11 cellular contexts compared by ENCODE assay signal in the genomic region with DNA sequence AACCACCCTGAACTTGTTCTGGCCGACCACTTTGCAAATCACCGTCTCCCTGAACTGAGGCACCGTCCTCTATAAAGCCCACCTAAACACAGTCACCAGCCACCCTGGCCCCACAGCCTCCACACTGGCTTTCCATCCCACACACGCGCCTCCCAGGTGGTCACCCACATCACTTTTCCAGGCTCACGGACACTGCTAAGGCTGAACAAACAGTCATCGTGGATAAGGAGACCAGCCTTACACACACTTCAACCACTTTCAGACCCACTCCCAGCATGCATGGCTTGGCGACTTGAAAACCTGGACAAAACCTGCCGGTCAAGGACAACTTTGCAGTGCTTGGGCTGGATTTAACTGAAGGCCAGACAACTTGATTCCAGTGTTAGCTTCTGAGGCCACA. TPM values are rescaled to one million over a fixed set of nuclear protein-coding genes. Genes with fewer than 3 reads are reported as not detected.
DNase-seq lines count a peak whose midpoint lies in the region; ATAC-seq, FAIRE-seq and TF ChIP-seq lines count a peak whose summit lies in the region.
"Had no signal": no experiment of that assay in that cellular context is flagged by ENCODE, and none has a peak within 500 bp of the region (broad histone marks: within the 10 kb centered on the region; RNA-seq: fewer than 3 reads in every experiment).

No MANE protein-coding gene starts in this region.

- H3K27me3 Mint-ChIP-seq in activated CD8-positive, alpha-beta T cell treated with anti-CD3 and anti-CD28 coated beads, Interleukin-2, amount 10 ng/mL, durations not matched to agents 7 days and 5 days (ENCODE audit: low read depth): no peaks in the 10 kb centered on the region
- no peaks in the 10 kb centered on the region for H3K27me3 Mint-ChIP-seq in memory B cell

- BruUV-seq in HepG2 (replicated peaks; lab: Mats Ljungman, UMichigan): no TSS peak

- H3K9me3 Mint-ChIP-seq in activated CD8-positive, alpha-beta T cell treated with anti-CD3 and anti-CD28 coated beads, Interleukin-2, amount 10 ng/mL, durations not matched to agents 7 days and 5 days (ENCODE audit: insufficient read depth): no peaks in the 10 kb centered on the region
- H3K9me3 Mint-ChIP-seq in memory B cell: no peaks in the 10 kb centered on the region

- H3K79me2 ChIP-seq in HepG2 (ENCODE audit: insufficient read depth, low read length): peaks cover 94% of the 10 kb centered on the region

- H3K27me3 ChIP-seq in HepG2 (ENCODE audit: control insufficient read depth in 1 of 2, insufficient read depth in 2 of 2, low read length in 2 of 2) (no peaks in the 10 kb centered on the region), right lobe of liver (no peaks in the 10 kb centered on the region)

- TF ChIP-seq RAD21 in HepG2 (CRISPR knock-in tag; IDR thresholded peaks at IDR 0.05): no peak

- ATAC-seq in HepG2 (no peak), right lobe of liver (no peak), memory B cell (ENCODE audit: low read depth) (no peak), GM21381 (IDR thresholded peaks at IDR 0.05; ENCODE audit: unreplicated experiment) (no peak), GM21717 (IDR thresholded peaks at IDR 0.05; ENCODE audit: unreplicated experiment) (no peak), HG03175 (IDR thresholded peaks at IDR 0.05; ENCODE audit: unreplicated experiment) (no peak)
- ATAC-seq in activated CD8-positive, alpha-beta T cell treated with anti-CD3 and anti-CD28 coated beads, Interleukin-2, amount 10 ng/mL, durations not matched to agents 7 days and 5 days: no peak

- no peak overlapping the region for H2AFZ ChIP-seq in HepG2 (ENCODE audit: low read length)

- H3K9ac ChIP-seq in HepG2 (ENCODE audit: insufficient read depth, low read depth, low read length): no peak overlapping the region

- POLR2A ChIA-PET in HepG2 (lab: Yijun Ruan, JAX): interaction anchor here (1.0 to 1.7 kb wide), 2 partner anchors 12 to 174 kb away, joined by 3 to 4 read pairs; no protein-coding TSS in a partner anchor
- POLR2A ChIA-PET in activated CD8-positive, alpha-beta T cell treated with anti-CD3 and anti-CD28 coated beads, Interleukin-2, amount 10 ng/mL, durations not matched to agents 7 days and 5 days (lab: Charles Lee): interaction anchor here (0.8 to 4.6 kb wide), 7 partner anchors 8 to 153 kb away, joined by 3 to 40 read pairs (median 3); a partner anchor contains a TSS

- DNase-seq in HepG2 (ENCODE audit: low spot score) (no peak), right lobe of liver (no peak), memory B cell (ENCODE audit: low spot score in 2 of 2) (no peak), HUDEP-2 (lab: John Stamatoyannopoulos, UW; ENCODE audit: unreplicated experiment in 76 of 76) (no peak)
- no peak for DNase-seq in activated CD8-positive, alpha-beta T cell treated with anti-CD3 and anti-CD28 coated beads, Interleukin-2, amount 10 ng/mL, durations not matched to agents 7 days and 5 days
- DNase-seq: COR-L47, NCI-H187 treated with DMSO at 0.1 percent for 48 hours had no signal

- H3K27ac Mint-ChIP-seq in activated CD8-positive, alpha-beta T cell treated with anti-CD3 and anti-CD28 coated beads, Interleukin-2, amount 10 ng/mL, durations not matched to agents 7 days and 5 days: peak overlapping the region; percentile 88
- no peak overlapping the region for H3K27ac Mint-ChIP-seq in memory B cell

- 89% methylated on average over 9 of the region's 9 CpGs for WGBS in HepG2 (ENCODE audit: low lambda C conversion rate)
- WGBS in right lobe of liver (ENCODE audit: insufficient coverage, low coverage, low lambda C conversion rate, missing lambda C conversion rate): 88% methylated on average over 9 of the region's 9 CpGs

- TF ChIP-seq EP300 in HepG2 (IDR thresholded peaks at IDR 0.05; ENCODE audit: low read depth in 2 of 2, low read length in 2 of 2): no peak
- TF ChIP-seq EP300 in HepG2 (CRISPR knock-in tag; IDR thresholded peaks at IDR 0.05; ENCODE audit: borderline replicate concordance): no peak

- TF ChIP-seq POLR2A in HepG2 (IDR thresholded peaks at IDR 0.05; ENCODE audit: insufficient read depth in 1 of 2, low read depth in 2 of 2, low read length in 2 of 2): no peak
- TF ChIP-seq POLR2A in right lobe of liver (IDR thresholded peaks at IDR 0.05): no peak

- H4K20me1 ChIP-seq in HepG2 (ENCODE audit: insufficient read depth, low read length): peaks cover 27% of the 10 kb centered on the region

- peak overlapping the region; percentile 36 for H3K27ac ChIP-seq in HepG2 (ENCODE audit: extremely low read length, insufficient read depth, low read length)
- no peak overlapping the region for H3K27ac ChIP-seq in right lobe of liver

- no peak overlapping the region for H3K4me2 ChIP-seq in HepG2 (ENCODE audit: low read depth, low read length)

- CTCF ChIA-PET in HepG2 (lab: Yijun Ruan, JAX; ENCODE audit: low intra/inter-chr PET ratio, low total read pairs): no interaction called here
- CTCF ChIA-PET in activated CD8-positive, alpha-beta T cell treated with anti-CD3 and anti-CD28 coated beads, Interleukin-2, amount 10 ng/mL, durations not matched to agents 7 days and 5 days (lab: Charles Lee): interaction anchor here (0.7 to 10.6 kb wide), 26 partner anchors 12 to 397 kb away, joined by 3 to 123 read pairs (median 4); a partner anchor contains a TSS

- H3K36me3 ChIP-seq in HepG2 (replicated peaks in 1 of 2; ENCODE audit: control insufficient read depth in 1 of 2, insufficient read depth in 2 of 2, low read length in 2 of 2) (peaks cover 0 to 7% of the 10 kb centered on the region in 2 experiments; a peak in 2 of 5 replicates), right lobe of liver (no peaks in the 10 kb centered on the region)

- peak overlapping the region; percentile 65 for H3K4me3 Mint-ChIP-seq in activated CD8-positive, alpha-beta T cell treated with anti-CD3 and anti-CD28 coated beads, Interleukin-2, amount 10 ng/mL, durations not matched to agents 7 days and 5 days
- peak overlapping the region; percentile 33 for H3K4me3 Mint-ChIP-seq in memory B cell

- in situ Hi-C loops in HepG2 (cut with HindIII; ENCODE audit: extremely low pct_ligation_motif_present, low pct_unique_long_range_greater_than_20kb): no loop called here

- H3K4me1 Mint-ChIP-seq in activated CD8-positive, alpha-beta T cell treated with anti-CD3 and anti-CD28 coated beads, Interleukin-2, amount 10 ng/mL, durations not matched to agents 7 days and 5 days (ENCODE audit: low read depth): peaks cover 96% of the 10 kb centered on the region
- H3K4me1 Mint-ChIP-seq in memory B cell: peaks cover 61% of the 10 kb centered on the region

- intact Hi-C loops in HepG2 (cut with micrococcal nuclease; ENCODE audit: unreplicated experiment) (no loop called here), right lobe of liver (cut with DNase I) (no loop called here)

- H3K9me3 ChIP-seq in HepG2 (ENCODE audit: low read length) (no peaks in the 10 kb centered on the region), right lobe of liver (no peaks in the 10 kb centered on the region)

- no peak for TF ChIP-seq CTCF in HepG2 (CRISPR knock-in tag; IDR thresholded peaks at IDR 0.05)
- no peak for TF ChIP-seq CTCF in right lobe of liver (IDR thresholded peaks at IDR 0.05)

- H3K4me1 ChIP-seq in HepG2 (ENCODE audit: insufficient read depth, low read length) (peaks cover 88% of the 10 kb centered on the region), right lobe of liver (peaks cover 0 to 5% (median 1%) of the 10 kb centered on the region in 4 donors)

- H3K4me3 ChIP-seq in HepG2 (replicated peaks in 1 of 3; ENCODE audit: insufficient read depth in 1 of 3, low read depth in 2 of 3, low read length in 3 of 3): no peak overlapping the region
- H3K4me3 ChIP-seq in right lobe of liver: no peak overlapping the region

- FAIRE-seq in HepG2 (lab: Jason Lieb, UNC): no peak
- FAIRE-seq: TTC549 had no signal

- peaks cover 74% of the 10 kb centered on the region for H3K36me3 Mint-ChIP-seq in activated CD8-positive, alpha-beta T cell treated with anti-CD3 and anti-CD28 coated beads, Interleukin-2, amount 10 ng/mL, durations not matched to agents 7 days and 5 days (ENCODE audit: low read depth)
- no peaks in the 10 kb centered on the region for H3K36me3 Mint-ChIP-seq in memory B cell

RNA-seq across cellular contexts. Expression of a gene that starts 8.4 kb away (rescaled TPM):
- total RNA-seq in HepG2 (2016; rRNA removed; fragmentation: Illumina TruSeq; extraction: Trizol) (12.8 and 13.7 TPM in 2 replicates), right lobe of liver (10 to 100 TPM in 2 of 6 experiments, 1 to 10 TPM in 4; 4.9 to 12.6 (median 7.2) TPM)
- total RNA-seq in HepG2 (2016; cell fraction: cytosol; rRNA removed; fragmentation: Illumina TruSeq; extraction: Trizol; ENCODE audit: low read depth): 4.3 and 5.4 TPM in 2 replicates
- total RNA-seq in HepG2 (2016; cell fraction: insoluble cytoplasmic fraction; rRNA removed; fragmentation: Illumina TruSeq; extraction: Trizol): 12.1 and 12.6 TPM in 2 replicates
- 7.0 and 7.9 TPM in 2 replicates for total RNA-seq in HepG2 (2016; cell fraction: membrane; rRNA removed; fragmentation: Illumina TruSeq; extraction: Trizol)
- total RNA-seq in HepG2 (2016; cell fraction: nucleus; rRNA removed; fragmentation: Illumina TruSeq; extraction: Trizol): 10.5 and 11.5 TPM in 2 replicates
- polyA plus RNA-seq in HepG2 (2011; rRNA removed): 11.2 and 13.3 TPM in 2 replicates
- 10.0 and 13.2 TPM in 2 replicates for polyA plus RNA-seq in HepG2 (2011; cell fraction: cytosol; rRNA removed)
- polyA plus RNA-seq in HepG2 (2011; cell fraction: nucleus; rRNA removed): 4.9 and 5.5 TPM in 2 replicates
- 11.0 and 11.8 TPM in 2 replicates for polyA plus RNA-seq in HepG2 (2012)
- 0.72 and 0.77 TPM in 2 replicates for polyA plus RNA-seq in HepG2 (2016; cell fraction: cytosol; fragmentation: Illumina TruSeq; extraction: Trizol; ENCODE audit: low read depth)
- polyA plus RNA-seq in HepG2 (2016; cell fraction: insoluble cytoplasmic fraction; fragmentation: Illumina TruSeq; extraction: Trizol; ENCODE audit: low read depth): 13.1 and 14.5 TPM in 2 replicates
- polyA plus RNA-seq in HepG2 (2016; cell fraction: membrane; fragmentation: Illumina TruSeq; extraction: Trizol; ENCODE audit: low read depth): 4.8 TPM in 2 replicates
- polyA plus RNA-seq in HepG2 (2016; cell fraction: nucleus; fragmentation: Illumina TruSeq; extraction: Trizol; ENCODE audit: insufficient read depth, low read depth): 14.6 and 15.9 TPM in 2 replicates
- 12.6 and 31.1 TPM in 2 replicates for polyA minus RNA-seq in HepG2 (2011; rRNA and poly(A)+ RNA removed; ENCODE audit: low replicate concordance)
- polyA minus RNA-seq in HepG2 (2011; cell fraction: cytosol; rRNA and poly(A)+ RNA removed): 16.8 and 17.1 TPM in 2 replicates
- 15.8 and 18.3 TPM in 2 replicates for polyA minus RNA-seq in HepG2 (2011; cell fraction: nucleus; rRNA and poly(A)+ RNA removed)
- total RNA-seq in activated CD8-positive, alpha-beta T cell treated with anti-CD3 and anti-CD28 coated beads, Interleukin-2, amount 10 ng/mL, durations not matched to agents 7 days and 5 days: 10 to 100 TPM; 44.6 to 46.4 TPM

RNA-seq across cellular contexts. Expression of a gene that starts 33.9 kb away (rescaled TPM):
- 31.6 and 63.0 TPM in 2 replicates for total RNA-seq in HepG2 (2016; rRNA removed; fragmentation: Illumina TruSeq; extraction: Trizol)
- 25.6 and 30.5 TPM in 2 replicates for total RNA-seq in HepG2 (2016; cell fraction: cytosol; rRNA removed; fragmentation: Illumina TruSeq; extraction: Trizol; ENCODE audit: low read depth)
- 31.1 and 66.3 TPM in 2 replicates for total RNA-seq in HepG2 (2016; cell fraction: insoluble cytoplasmic fraction; rRNA removed; fragmentation: Illumina TruSeq; extraction: Trizol)
- 32.0 and 35.3 TPM in 2 replicates for total RNA-seq in HepG2 (2016; cell fraction: membrane; rRNA removed; fragmentation: Illumina TruSeq; extraction: Trizol)
- total RNA-seq in HepG2 (2016; cell fraction: nucleus; rRNA removed; fragmentation: Illumina TruSeq; extraction: Trizol): 52.7 and 62.7 TPM in 2 replicates
- 56.6 and 66.1 TPM in 2 replicates for polyA plus RNA-seq in HepG2 (2011; rRNA removed)
- 58.8 and 79.4 TPM in 2 replicates for polyA plus RNA-seq in HepG2 (2011; cell fraction: cytosol; rRNA removed)
- polyA plus RNA-seq in HepG2 (2011; cell fraction: nucleus; rRNA removed): 21.8 and 28.5 TPM in 2 replicates
- polyA plus RNA-seq in HepG2 (2012): 38.2 and 44.5 TPM in 2 replicates
- polyA plus RNA-seq in HepG2 (2016; cell fraction: cytosol; fragmentation: Illumina TruSeq; extraction: Trizol; ENCODE audit: low read depth): 19.0 and 26.3 TPM in 2 replicates
- 29.3 and 32.0 TPM in 2 replicates for polyA plus RNA-seq in HepG2 (2016; cell fraction: insoluble cytoplasmic fraction; fragmentation: Illumina TruSeq; extraction: Trizol; ENCODE audit: low read depth)
- polyA plus RNA-seq in HepG2 (2016; cell fraction: membrane; fragmentation: Illumina TruSeq; extraction: Trizol; ENCODE audit: low read depth): 23.0 and 24.1 TPM in 2 replicates
- 81.3 and 91.5 TPM in 2 replicates for polyA plus RNA-seq in HepG2 (2016; cell fraction: nucleus; fragmentation: Illumina TruSeq; extraction: Trizol; ENCODE audit: insufficient read depth, low read depth)
- polyA minus RNA-seq in HepG2 (2011; rRNA and poly(A)+ RNA removed; ENCODE audit: low replicate concordance): 31.0 and 35.1 TPM in 2 replicates
- 19.4 and 21.8 TPM in 2 replicates for polyA minus RNA-seq in HepG2 (2011; cell fraction: cytosol; rRNA and poly(A)+ RNA removed)
- polyA minus RNA-seq in HepG2 (2011; cell fraction: nucleus; rRNA and poly(A)+ RNA removed): 64.9 and 77.1 TPM in 2 replicates
- 10 to 100 TPM; 30.4 to 52.5 (median 39.6) TPM for total RNA-seq in right lobe of liver
- total RNA-seq in activated CD8-positive, alpha-beta T cell treated with anti-CD3 and anti-CD28 coated beads, Interleukin-2, amount 10 ng/mL, durations not matched to agents 7 days and 5 days: 10 to 100 TPM; 29.8 to 32.2 TPM

RNA-seq across cellular contexts. Expression of a gene that starts 51.6 kb away (rescaled TPM):
- total RNA-seq in HepG2 (2016; rRNA removed; fragmentation: Illumina TruSeq; extraction: Trizol): 41.2 and 72.5 TPM in 2 replicates
- total RNA-seq in HepG2 (2016; cell fraction: cytosol; rRNA removed; fragmentation: Illumina TruSeq; extraction: Trizol; ENCODE audit: low read depth): 21.5 and 21.7 TPM in 2 replicates
- 44.9 and 72.9 TPM in 2 replicates for total RNA-seq in HepG2 (2016; cell fraction: insoluble cytoplasmic fraction; rRNA removed; fragmentation: Illumina TruSeq; extraction: Trizol)
- 29.4 and 29.6 TPM in 2 replicates for total RNA-seq in HepG2 (2016; cell fraction: membrane; rRNA removed; fragmentation: Illumina TruSeq; extraction: Trizol)
- 43.1 and 47.7 TPM in 2 replicates for total RNA-seq in HepG2 (2016; cell fraction: nucleus; rRNA removed; fragmentation: Illumina TruSeq; extraction: Trizol)
- 80.0 and 108 TPM in 2 replicates for polyA plus RNA-seq in HepG2 (2011; rRNA removed)
- 70.8 and 71.1 TPM in 2 replicates for polyA plus RNA-seq in HepG2 (2011; cell fraction: cytosol; rRNA removed)
- polyA plus RNA-seq in HepG2 (2011; cell fraction: nucleus; rRNA removed): 95.5 and 97.7 TPM in 2 replicates
- polyA plus RNA-seq in HepG2 (2012): 77.4 and 94.8 TPM in 2 replicates
- 43.0 and 50.4 TPM in 2 replicates for polyA plus RNA-seq in HepG2 (2016; cell fraction: cytosol; fragmentation: Illumina TruSeq; extraction: Trizol; ENCODE audit: low read depth)
- 177 and 178 TPM in 2 replicates for polyA plus RNA-seq in HepG2 (2016; cell fraction: insoluble cytoplasmic fraction; fragmentation: Illumina TruSeq; extraction: Trizol; ENCODE audit: low read depth)
- polyA plus RNA-seq in HepG2 (2016; cell fraction: membrane; fragmentation: Illumina TruSeq; extraction: Trizol; ENCODE audit: low read depth): 42.8 and 43.9 TPM in 2 replicates
- 92.5 and 99.3 TPM in 2 replicates for polyA plus RNA-seq in HepG2 (2016; cell fraction: nucleus; fragmentation: Illumina TruSeq; extraction: Trizol; ENCODE audit: insufficient read depth, low read depth)
- polyA minus RNA-seq in HepG2 (2011; rRNA and poly(A)+ RNA removed; ENCODE audit: low replicate concordance): 12.8 and 30.9 TPM in 2 replicates
- 23.8 and 31.7 TPM in 2 replicates for polyA minus RNA-seq in HepG2 (2011; cell fraction: cytosol; rRNA and poly(A)+ RNA removed)
- polyA minus RNA-seq in HepG2 (2011; cell fraction: nucleus; rRNA and poly(A)+ RNA removed): 50.7 and 51.6 TPM in 2 replicates
- total RNA-seq in right lobe of liver: 10 to 100 TPM; 17.7 to 28.6 (median 24.1) TPM
- 100 to 1,000 TPM; 138 to 144 TPM for total RNA-seq in activated CD8-positive, alpha-beta T cell treated with anti-CD3 and anti-CD28 coated beads, Interleukin-2, amount 10 ng/mL, durations not matched to agents 7 days and 5 days
